1 cellular context compared by ENCODE assay signal in the genomic region with DNA sequence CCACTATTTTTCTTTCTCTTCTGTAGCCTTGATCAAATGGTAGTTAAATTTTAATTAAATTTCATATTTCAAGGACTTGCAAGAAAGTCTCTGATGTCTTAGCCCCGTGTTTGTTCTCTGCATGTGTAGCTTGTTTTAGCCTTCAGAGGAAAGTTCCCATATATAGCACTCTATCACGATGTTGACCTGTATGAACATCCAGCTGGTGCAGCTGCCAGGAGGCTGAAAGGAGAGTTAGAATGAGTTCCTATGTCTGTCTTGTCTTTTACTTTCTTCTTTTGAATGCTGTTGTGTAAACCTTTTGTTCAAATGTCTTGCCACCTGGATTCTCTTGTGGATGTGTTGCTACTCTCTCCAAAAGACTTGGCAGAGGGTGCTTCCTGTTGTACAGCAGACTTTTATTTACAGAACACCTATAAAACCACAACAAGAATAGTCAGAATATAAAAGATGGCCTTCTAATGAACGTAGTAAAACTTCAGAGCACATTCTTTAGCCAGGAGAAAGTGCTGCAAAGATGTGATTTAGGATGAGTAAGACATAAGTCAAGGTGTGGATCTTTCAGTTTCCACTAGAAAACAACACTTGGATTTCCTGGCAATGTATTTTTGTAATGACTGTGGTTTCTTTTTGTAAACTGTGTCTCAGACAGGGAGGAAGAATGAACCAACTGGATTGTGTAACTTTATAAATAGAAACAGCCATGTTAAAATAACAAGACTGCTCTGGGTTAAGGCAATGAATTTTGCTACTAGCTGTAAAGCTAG.
TF ChIP-seq lines count a peak whose summit lies in the region.

No MANE protein-coding gene starts in this region.

TF ChIP-seq in WTC11, 78 proteins besides CTCF, POLR2A, EP300 and RAD21 (continued from another document):
- TF ChIP-seq PRDM15 (CRISPR knock-in tag; IDR thresholded peaks at IDR 0.05) = no peak
